20 cellular contexts compared by ENCODE assay signal in genomic region chr19:33464733-33465115, GRCh38. TPM values are rescaled to one million over a fixed set of nuclear protein-coding genes. Genes with fewer than 3 reads are reported as not detected.
DNase-seq lines count a peak whose midpoint lies in the region; ATAC-seq and TF ChIP-seq lines count a peak whose summit lies in the region.
"Had no signal": no experiment of that assay in that cellular context is flagged by ENCODE, and none has a peak within 500 bp of the region (broad histone marks: within the 10 kb centered on the region; RNA-seq: fewer than 3 reads in every experiment).

No MANE protein-coding gene starts in this region.

- H3K4me2 ChIP-seq in SK-N-SH, result no peak overlapping the region

- H3K4me3 ChIP-seq in lower lobe of right lung (no peak overlapping the region), upper lobe of right lung (no peak overlapping the region), SK-N-SH (ENCODE audit: low read depth in 2 of 2, low read length in 1 of 2) (no peak overlapping the region)
- H3K4me3 ChIP-seq: GM12878 had no signal

- no peak for TF ChIP-seq RAD21 in SK-N-SH (IDR thresholded peaks at IDR 0.05; ENCODE audit: low read length)

- no peaks in the 10 kb centered on the region for H3K79me2 ChIP-seq in SK-N-SH (ENCODE audit: insufficient read depth)

- POLR2A ChIA-PET in SK-N-SH (lab: Yijun Ruan, JAX), result no interaction called here

- no peak for TF ChIP-seq CTCF in lower lobe of right lung (IDR thresholded peaks at IDR 0.05)
- no peak for TF ChIP-seq CTCF in upper lobe of right lung (IDR thresholded peaks at IDR 0.05)
- no peak for TF ChIP-seq CTCF in SK-N-SH (IDR thresholded peaks at IDR 0.05)

- WGBS in SK-N-SH (ENCODE audit: low lambda C conversion rate), result 76% methylated on average over 10 of the region's 10 CpGs

- no peaks in the 10 kb centered on the region for H3K9me2 ChIP-seq in SK-N-SH

- intact Hi-C loops in lower lobe of right lung (cut with DNase I), result no loop called here
- intact Hi-C loops in upper lobe of right lung (cut with DNase I), result no loop called here

- H3K4me1 ChIP-seq in lower lobe of right lung, result no peaks in the 10 kb centered on the region
- no peaks in the 10 kb centered on the region for H3K4me1 ChIP-seq in upper lobe of right lung
- H3K4me1 ChIP-seq in SK-N-SH (ENCODE audit: control insufficient read depth in 1 of 2, insufficient read depth in 2 of 2, low read depth in 1 of 2, low read length in 1 of 2), result no peaks in the 10 kb centered on the region; a peak in 1 of 4 replicates

- no peak overlapping the region for H3K9ac ChIP-seq in SK-N-SH

- no peak for TF ChIP-seq EP300 in SK-N-SH (IDR thresholded peaks at IDR 0.05; ENCODE audit: borderline replicate concordance in 1 of 2, low read depth in 1 of 2, low read length in 1 of 2)

- no peaks in the 10 kb centered on the region for H3K9me3 ChIP-seq in lower lobe of right lung
- H3K9me3 ChIP-seq in upper lobe of right lung, result no peaks in the 10 kb centered on the region
- H3K9me3 ChIP-seq in SK-N-SH, result no peaks in the 10 kb centered on the region
- H3K9me3 ChIP-seq: BE2C had no signal

- peak; percentile 21 for DNase-seq in activated effector memory CD4-positive, alpha-beta T cell treated with anti-CD3 and anti-CD28 coated beads, Interleukin-2, amount 50 U/mL, for 16 hours
- no peak for DNase-seq in activated effector memory CD4-positive, alpha-beta T cell treated with Interleukin-2 at 50 U/mL for 16 hours
- DNase-seq in ecto neural progenitor cell (ENCODE audit: low spot score) (peak; percentile 15), lower lobe of right lung (peak; percentile 16), upper lobe of right lung (peak; percentile 34), SK-N-SH (no peak)
- DNase-seq: ACHN; BE2C; C1 segment of cervical spinal cord; CD4-positive, CD25-positive, alpha-beta regulatory T cell; CD8-positive, alpha-beta memory T cell; COR-L47; DMS 273 treated with DMSO at 0.1 percent for 48 hours; DMS53; DND-41; EL; GOT3; H7 had no signal

- H2AFZ ChIP-seq in SK-N-SH (ENCODE audit: low read depth), result no peak overlapping the region

- H3K27ac ChIP-seq in lower lobe of right lung (no peak overlapping the region), upper lobe of right lung (no peak overlapping the region), SK-N-SH (ENCODE audit: low read depth in 2 of 2, low read length in 1 of 2) (no peak overlapping the region)

- CTCF ChIA-PET in SK-N-SH (lab: Yijun Ruan, JAX), result no interaction called here

- no peaks in the 10 kb centered on the region for H3F3A ChIP-seq in SK-N-SH (replicated peaks; ENCODE audit: insufficient read depth)

- H3K36me3 ChIP-seq in lower lobe of right lung (peaks cover 26% of the 10 kb centered on the region), upper lobe of right lung (peaks cover 29% of the 10 kb centered on the region), SK-N-SH (replicated peaks in 1 of 2; ENCODE audit: control insufficient read depth in 1 of 2, insufficient read depth in 2 of 2, low read length in 1 of 2) (peaks cover 0 to 11% of the 10 kb centered on the region in 2 experiments)

- no peak for ATAC-seq in lower lobe of right lung
- no peak for ATAC-seq in upper lobe of right lung
- ATAC-seq in HG02571 (IDR thresholded peaks at IDR 0.05; ENCODE audit: unreplicated experiment), result no peak
- ATAC-seq: GM12878 had no signal

- H3K27me3 ChIP-seq in lower lobe of right lung (ENCODE audit: low read depth) (no peaks in the 10 kb centered on the region), upper lobe of right lung (no peaks in the 10 kb centered on the region), SK-N-SH (ENCODE audit: insufficient read depth) (no peaks in the 10 kb centered on the region)
- H3K27me3 ChIP-seq: BE2C had no signal

- no peaks in the 10 kb centered on the region for H4K20me1 ChIP-seq in SK-N-SH (ENCODE audit: insufficient read depth)

TF ChIP-seq in SK-N-SH, 30 proteins besides CTCF, POLR2A, EP300 and RAD21:
- TF ChIP-seq REST (IDR thresholded peaks at IDR 0.05; ENCODE audit: low read depth, low read length) (no peak), SIN3A (IDR thresholded peaks at IDR 0.05; ENCODE audit: borderline replicate concordance, low read depth, low read length) (no peak), MXI1 (IDR thresholded peaks at IDR 0.05; ENCODE audit: low read depth, low read length) (no peak), PBX3 (IDR thresholded peaks at IDR 0.05) (no peak), MAX (IDR thresholded peaks at IDR 0.05; ENCODE audit: low read depth) (no peak), RFX5 (IDR thresholded peaks at IDR 0.05; ENCODE audit: low read length) (no peak), SMC3 (IDR thresholded peaks at IDR 0.05; ENCODE audit: low read depth, low read length) (no peak), RCOR1 (IDR thresholded peaks at IDR 0.05; ENCODE audit: low read length) (no peak), FOXM1 (IDR thresholded peaks at IDR 0.05; ENCODE audit: low read depth) (no peak), TCF12 (IDR thresholded peaks at IDR 0.05) (no peak), GABPA (IDR thresholded peaks at IDR 0.05; ENCODE audit: low read depth) (no peak)
TF ChIP-seq in SK-N-SH: peak in this region for 0.

RNA-seq across cellular contexts. Expression of gene PEPD, which starts 56.9 kb away (rescaled TPM):
- total RNA-seq in lower lobe of right lung (94.0 TPM), upper lobe of right lung (78.4 TPM)
- 88.9 and 92.4 TPM in 2 replicates for polyA plus RNA-seq in SK-N-SH (2012; rRNA removed)
- 61.5 and 77.6 TPM in 2 replicates for polyA plus RNA-seq in SK-N-SH (2012; cell fraction: cytosol; rRNA removed)
- 66.1 and 68.5 TPM in 2 replicates for polyA plus RNA-seq in SK-N-SH (2012; cell fraction: nucleus; rRNA removed)

Comparison
In these comparisons a context has a peak if more than half of its experiments do, and no peak if none do; other contexts are left out.
1. DNase-seq: peak in activated effector memory CD4-positive, alpha-beta T cell treated with anti-CD3 and anti-CD28 coated beads, Interleukin-2, amount 50 U/mL, for 16 hours (single experiment), ecto neural progenitor cell (single experiment), lower lobe of right lung (single experiment) and upper lobe of right lung (single experiment); none in activated effector memory CD4-positive, alpha-beta T cell treated with Interleukin-2 at 50 U/mL for 16 hours (single experiment) and SK-N-SH (single experiment).